13 cellular contexts compared by ENCODE assay signal in the genomic region with DNA sequence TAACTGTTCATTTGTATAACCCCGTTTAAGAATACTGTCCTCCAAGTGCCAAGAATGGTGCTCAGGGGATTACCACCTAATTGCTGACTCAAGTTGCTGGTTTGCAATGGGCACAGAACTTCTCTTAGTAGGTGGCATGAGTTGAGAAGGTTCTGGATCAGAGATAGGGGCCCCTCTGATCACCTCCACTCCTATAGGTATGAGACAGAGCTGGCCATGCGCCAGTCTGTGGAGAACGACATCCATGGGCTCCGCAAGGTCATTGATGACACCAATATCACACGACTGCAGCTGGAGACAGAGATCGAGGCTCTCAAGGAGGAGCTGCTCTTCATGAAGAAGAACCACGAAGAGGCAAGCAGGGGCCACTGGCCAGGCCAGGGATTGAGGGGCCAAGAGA. TPM values are rescaled to one million over a fixed set of nuclear protein-coding genes. Genes with fewer than 3 reads are reported as not detected.
A peak's percentile ranks its signal among the peaks of the same experiment; 100 is the strongest.
DNase-seq lines count a peak whose midpoint lies in the region; ATAC-seq and TF ChIP-seq lines count a peak whose summit lies in the region.
"Had no signal": no experiment of that assay in that cellular context is flagged by ENCODE, and none has a peak within 500 bp of the region (broad histone marks: within the 10 kb centered on the region; RNA-seq: fewer than 3 reads in every experiment).

No MANE protein-coding gene starts in this region.

- H3K9ac ChIP-seq in SK-N-MC (ENCODE audit: insufficient read length): peak overlapping the region; percentile 72

- 69% methylated on average over 7 of the region's 7 CpGs for WGBS in esophagus squamous epithelium, 2 donors

- no peaks in the 10 kb centered on the region for H3K27me3 ChIP-seq in CD4-positive, alpha-beta memory T cell (ENCODE audit: insufficient read depth, low read length)
- H3K27me3 ChIP-seq in esophagus squamous epithelium: peaks cover 0 to 18% (median 0%) of the 10 kb centered on the region in 4 donors

- H3K27ac Mint-ChIP-seq in CD4-positive, alpha-beta memory T cell: peak overlapping the region in 2 of 7 donors; percentile 43 to 64
- H3K27ac Mint-ChIP-seq in osteocyte (ENCODE audit: unreplicated experiment): no peak overlapping the region

- no peak overlapping the region for H3K4me3 ChIP-seq in CD4-positive, alpha-beta memory T cell (ENCODE audit: low read length in 2 of 2)
- peak overlapping the region; percentile 82 for H3K4me3 ChIP-seq in SK-N-MC
- peak overlapping the region in 3 of 4 donors; percentile 66 to 76 (median 68) for H3K4me3 ChIP-seq in esophagus squamous epithelium
- H3K4me3 ChIP-seq: GM12878 had no signal

- CTCF ChIA-PET in CD4-positive, alpha-beta memory T cell (lab: Charles Lee; ENCODE audit: partially characterized antibody): interaction anchor here (1.4 to 3.4 kb wide), 3 partner anchors 11 to 65 kb away, joined by 3 to 12 read pairs (median 10); no protein-coding TSS in a partner anchor

- H3K36me3 ChIP-seq in CD4-positive, alpha-beta memory T cell (ENCODE audit: insufficient read depth, low read length): no peaks in the 10 kb centered on the region
- H3K36me3 ChIP-seq in SK-N-MC (ENCODE audit: insufficient read depth, low read length) (peaks cover 31% of the 10 kb centered on the region), esophagus squamous epithelium (peaks cover 0 to 30% (median 6%) of the 10 kb centered on the region in 3 donors)

- TF ChIP-seq POLR2A in esophagus squamous epithelium (IDR thresholded peaks at IDR 0.05): no peak

- peaks cover 8% of the 10 kb centered on the region for H3K4me1 ChIP-seq in CD4-positive, alpha-beta memory T cell (ENCODE audit: insufficient read depth, low read length)
- H3K4me1 ChIP-seq in esophagus squamous epithelium: peaks cover 0 to 64% (median 11%) of the 10 kb centered on the region in 3 donors

- H3K9me3 Mint-ChIP-seq in CD4-positive, alpha-beta memory T cell: no peaks in the 10 kb centered on the region
- H3K9me3 Mint-ChIP-seq in osteocyte (ENCODE audit: unreplicated experiment): no peaks in the 10 kb centered on the region

- H3K27me3 Mint-ChIP-seq in CD4-positive, alpha-beta memory T cell: no peaks in the 10 kb centered on the region
- H3K27me3 Mint-ChIP-seq in osteocyte (ENCODE audit: unreplicated experiment): no peaks in the 10 kb centered on the region

- no peak for DNase-seq in CD4-positive, alpha-beta memory T cell
- no peak for DNase-seq in SK-N-MC (ENCODE audit: low read depth, low spot score)
- no peak for DNase-seq in esophagus squamous epithelium (lab: John Stamatoyannopoulos, UW)
- DNase-seq in osteocyte (ENCODE audit: extremely low spot score, unreplicated experiment): no peak
- no peak for DNase-seq in activated CD4-positive, CD25-positive, alpha-beta regulatory T cell (lab: John Stamatoyannopoulos, UW)
- no peak for DNase-seq in 8988T
- no peak for DNase-seq in middle frontal gyrus (ENCODE audit: extremely low spot score, low spot score)
- DNase-seq: activated CD4-positive, CD25-positive, alpha-beta regulatory T cell treated with anti-CD3 and anti-CD28 coated beads, Interleukin-2, amount 50 U/mL, for 72 hours; activated effector memory CD4-positive, alpha-beta T cell treated with anti-CD3 and anti-CD28 coated beads, Interleukin-2, amount 50 U/mL, for 16 hours; effector CD4-positive, alpha-beta T cell; NCI-H2107 had no signal

- H3K4me1 Mint-ChIP-seq in CD4-positive, alpha-beta memory T cell: peaks cover 2 to 22% (median 12%) of the 10 kb centered on the region in 4 donors
- peaks cover 45% of the 10 kb centered on the region for H3K4me1 Mint-ChIP-seq in osteocyte (ENCODE audit: unreplicated experiment)

- POLR2A ChIA-PET in CD4-positive, alpha-beta memory T cell (lab: Charles Lee; ENCODE audit: partially characterized antibody): no interaction called here

- H3K4me3 Mint-ChIP-seq in CD4-positive, alpha-beta memory T cell: peak overlapping the region in 5 of 8 donors; percentile 8 to 54 (median 19)
- H3K4me3 Mint-ChIP-seq in osteocyte (ENCODE audit: unreplicated experiment): peak overlapping the region; percentile 83

- no peak for ATAC-seq in GM18861 (IDR thresholded peaks at IDR 0.05; ENCODE audit: unreplicated experiment)
- ATAC-seq: GM12878 had no signal

- no peak overlapping the region for H3K27ac ChIP-seq in CD4-positive, alpha-beta memory T cell (ENCODE audit: low read depth, low read length)
- no peak overlapping the region for H3K27ac ChIP-seq in SK-N-MC
- H3K27ac ChIP-seq in esophagus squamous epithelium: peak overlapping the region in 3 of 4 donors; percentile 85 to 90 (median 88)

- H3K9me3 ChIP-seq in CD4-positive, alpha-beta memory T cell (ENCODE audit: control insufficient read depth in 1 of 2, low read length in 2 of 2): no peaks in the 10 kb centered on the region
- no peaks in the 10 kb centered on the region for H3K9me3 ChIP-seq in SK-N-MC (ENCODE audit: low read depth, low read length)
- no peaks in the 10 kb centered on the region for H3K9me3 ChIP-seq in esophagus squamous epithelium

- no peak for TF ChIP-seq CTCF in esophagus squamous epithelium (IDR thresholded peaks at IDR 0.05)
- TF ChIP-seq CTCF in osteocyte (IDR thresholded peaks at IDR 0.05): no peak

- intact Hi-C loops in CD4-positive, alpha-beta memory T cell (cut with micrococcal nuclease): no loop called here
- intact Hi-C loops in esophagus squamous epithelium (cut with DNase I): no loop called here

- H3K36me3 Mint-ChIP-seq in CD4-positive, alpha-beta memory T cell: no peaks in the 10 kb centered on the region
- peaks cover 14% of the 10 kb centered on the region for H3K36me3 Mint-ChIP-seq in osteocyte (ENCODE audit: unreplicated experiment)

RNA-seq across cellular contexts. Expression of a gene that starts 1.6 kb away (rescaled TPM):
- total RNA-seq in CD4-positive, alpha-beta memory T cell: 1 to 10 TPM; 7.4 TPM
- polyA plus RNA-seq in CD4-positive, alpha-beta memory T cell: 1 to 10 TPM; 4.2 to 6.2 TPM
- total RNA-seq in esophagus squamous epithelium (100 to 1,000 TPM; 141 to 169 (median 153) TPM), osteocyte (69.2 and 72.5 TPM in 2 replicates)

RNA-seq across cellular contexts. Expression of a gene that starts 45.7 kb away (rescaled TPM):
- total RNA-seq in CD4-positive, alpha-beta memory T cell: under 1 TPM; 0.29 to 0.91 TPM
- polyA plus RNA-seq in CD4-positive, alpha-beta memory T cell: 1 to 10 TPM in 1 of 2 donors, under 1 TPM in 1; 0.36 to 1.1 TPM
- 10 to 100 TPM; 27.2 to 50.2 (median 38.2) TPM for total RNA-seq in esophagus squamous epithelium
- 18.6 and 19.8 TPM in 2 replicates for total RNA-seq in osteocyte

RNA-seq across cellular contexts. Expression of a gene that starts 55.7 kb away (rescaled TPM):
- 100 to 1,000 TPM; 730 to 777 TPM for total RNA-seq in CD4-positive, alpha-beta memory T cell
- 100 to 1,000 TPM in 1 of 2 donors, 10 to 100 TPM in 1; 74.2 to 117 TPM for polyA plus RNA-seq in CD4-positive, alpha-beta memory T cell
- total RNA-seq in esophagus squamous epithelium (100 to 1,000 TPM; 225 to 571 (median 372) TPM), osteocyte (516 and 555 TPM in 2 replicates)

Comparison
In these comparisons a context has a peak if more than half of its experiments do, and no peak if none do; other contexts are left out.
1. H3K27ac ChIP-seq: peak in esophagus squamous epithelium (3 of 4); none in CD4-positive, alpha-beta memory T cell (single experiment) and SK-N-MC (single experiment).
2. H3K4me3 ChIP-seq: peak in SK-N-MC (single experiment) and esophagus squamous epithelium (3 of 4); none in CD4-positive, alpha-beta memory T cell (0 of 2).
3. RNA of a gene that starts 45.7 kb away (total RNA-seq): 27.2 to 50.2 TPM in esophagus squamous epithelium and 18.6 to 19.8 TPM in osteocyte; 0.29 to 0.91 TPM in CD4-positive, alpha-beta memory T cell; every median in the first group is over 10 times any median in the second.